ENCODE assay signal across 4 cellular contexts in genomic region chr10:129656642-129657041, GRCh38.
"Had no signal": no experiment of that assay in that cellular context is flagged by ENCODE, and none has a peak within 500 bp of the region (broad histone marks: within the 10 kb centered on the region; RNA-seq: fewer than 3 reads in every experiment).

No MANE protein-coding gene starts in this region.

- H2AFZ ChIP-seq: GM23338 had no signal

- DNase-seq: H9, HCEC 1CT, IMR-90 had no signal

- H3K27ac Mint-ChIP-seq: GM23338 had no signal

- H3K4me2 ChIP-seq: GM23338 had no signal

- H3K9me3 Mint-ChIP-seq: GM23338, H9 had no signal

- H3K4me3 ChIP-seq: GM23338 had no signal

- H3K4me3 Mint-ChIP-seq: GM23338, H9 had no signal
